ENCODE assay signal across 20 cellular contexts in the genomic region with DNA sequence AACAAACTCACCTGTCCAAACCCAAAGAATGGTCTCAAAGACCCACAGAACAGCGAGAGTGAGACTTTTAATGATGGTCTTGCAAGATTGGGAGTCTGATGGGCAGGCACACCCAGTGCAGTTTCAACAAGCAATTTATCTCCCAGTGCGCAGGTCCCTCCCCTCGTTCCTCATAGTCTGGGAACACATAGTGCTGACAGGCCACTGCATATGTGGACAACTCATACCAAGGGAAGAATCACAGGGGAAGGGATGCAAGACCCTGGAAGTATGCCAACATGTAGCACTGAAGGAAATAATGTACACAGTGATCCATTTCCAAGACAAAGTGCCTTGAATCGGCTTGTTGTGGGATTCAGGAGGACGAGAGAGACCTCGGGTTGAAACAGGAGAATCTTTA. TPM values are rescaled to one million over a fixed set of nuclear protein-coding genes. Genes with fewer than 3 reads are reported as not detected.
A peak's percentile ranks its signal among the peaks of the same experiment; 100 is the strongest.
DNase-seq lines count a peak whose midpoint lies in the region; ATAC-seq and TF ChIP-seq lines count a peak whose summit lies in the region.
"Had no signal": no experiment of that assay in that cellular context is flagged by ENCODE, and none has a peak within 500 bp of the region (broad histone marks: within the 10 kb centered on the region; RNA-seq: fewer than 3 reads in every experiment).

No MANE protein-coding gene starts in this region.

- no peaks in the 10 kb centered on the region for H3K27me3 ChIP-seq in Peyer's patch
- H3K27me3 ChIP-seq: cardiac muscle cell, heart right ventricle, upper lobe of left lung had no signal

- H3K9me3 ChIP-seq in Peyer's patch: no peaks in the 10 kb centered on the region
- H3K9me3 ChIP-seq: heart right ventricle, upper lobe of left lung had no signal

- H3K9me3 Mint-ChIP-seq in osteocyte (ENCODE audit: unreplicated experiment): no peaks in the 10 kb centered on the region
- no peaks in the 10 kb centered on the region for H3K9me3 Mint-ChIP-seq in activated CD4-positive, alpha-beta T cell treated with anti-CD3 and anti-CD28 coated beads for 36 hours (ENCODE audit: low read depth)

- POLR2A ChIA-PET in activated CD4-positive, alpha-beta T cell treated with anti-CD3 and anti-CD28 coated beads for 36 hours (lab: Charles Lee): no interaction called here

- no peak for TF ChIP-seq CTCF in Peyer's patch (IDR thresholded peaks at IDR 0.05)
- TF ChIP-seq CTCF in fibroblast of the aortic adventitia (IDR thresholded peaks at IDR 0.05; ENCODE audit: insufficient read depth, low read length): no peak
- TF ChIP-seq CTCF in osteocyte (IDR thresholded peaks at IDR 0.05): no peak

- no peak for ATAC-seq in activated CD4-positive, alpha-beta T cell treated with anti-CD3 and anti-CD28 coated beads for 36 hours
- no peak for ATAC-seq in GM19463 (IDR thresholded peaks at IDR 0.05; ENCODE audit: unreplicated experiment)

- H3K27ac Mint-ChIP-seq in osteocyte (ENCODE audit: unreplicated experiment): peak overlapping the region; percentile 95
- H3K27ac Mint-ChIP-seq in activated CD4-positive, alpha-beta T cell treated with anti-CD3 and anti-CD28 coated beads for 36 hours: no peak overlapping the region
- H3K27ac Mint-ChIP-seq: activated naive CD8-positive, alpha-beta T cell; naive B cell had no signal

- H3K36me3 ChIP-seq in Peyer's patch: no peaks in the 10 kb centered on the region
- H3K36me3 ChIP-seq: cardiac muscle cell, heart right ventricle, upper lobe of left lung had no signal

- H3K4me3 Mint-ChIP-seq in osteocyte (ENCODE audit: unreplicated experiment): no peak overlapping the region
- no peak overlapping the region for H3K4me3 Mint-ChIP-seq in activated CD4-positive, alpha-beta T cell treated with anti-CD3 and anti-CD28 coated beads for 36 hours
- H3K4me3 Mint-ChIP-seq: activated naive CD8-positive, alpha-beta T cell; naive B cell had no signal

- DNase-seq in ELR (ENCODE audit: low read depth) (peak; percentile 35), Peyer's patch (peak in 2 of 3 donors; percentile 66 to 78), fibroblast of the aortic adventitia (ENCODE audit: low read depth) (peak; percentile 29), osteocyte (ENCODE audit: extremely low spot score, unreplicated experiment) (no peak), islet precursor cell (no peak), SK-N-DZ (ENCODE audit: low spot score) (no peak)
- DNase-seq in activated CD4-positive, alpha-beta T cell treated with anti-CD3 and anti-CD28 coated beads for 36 hours: no peak
- DNase-seq: activated CD4-positive, alpha-beta T cell treated with anti-CD3 and anti-CD28 coated beads for 4 hours; activated T-cell treated with anti-CD3 and anti-CD28 coated beads for 4 hours; COR-L47; heart right ventricle; naive B cell; NCI-H2029 treated with DMSO at 0.1 percent for 48 hours; NCI-H82; SIG-M5; stimulated activated CD4-positive, alpha-beta T cell treated with anti-CD3 and anti-CD28 coated beads, Interleukin-2, amount 100 ng/mL, for 48 hours; upper lobe of left lung had no signal

- no peaks in the 10 kb centered on the region for H3K36me3 Mint-ChIP-seq in osteocyte (ENCODE audit: unreplicated experiment)
- H3K36me3 Mint-ChIP-seq in activated CD4-positive, alpha-beta T cell treated with anti-CD3 and anti-CD28 coated beads for 36 hours (ENCODE audit: low read depth): no peaks in the 10 kb centered on the region
- H3K36me3 Mint-ChIP-seq: activated naive CD8-positive, alpha-beta T cell; naive B cell had no signal

- peaks cover 49% of the 10 kb centered on the region for H3K4me1 Mint-ChIP-seq in osteocyte (ENCODE audit: unreplicated experiment)
- no peaks in the 10 kb centered on the region for H3K4me1 Mint-ChIP-seq in activated CD4-positive, alpha-beta T cell treated with anti-CD3 and anti-CD28 coated beads for 36 hours
- H3K4me1 Mint-ChIP-seq: naive B cell had no signal

- no peaks in the 10 kb centered on the region for H3K27me3 Mint-ChIP-seq in osteocyte (ENCODE audit: unreplicated experiment)
- H3K27me3 Mint-ChIP-seq in activated CD4-positive, alpha-beta T cell treated with anti-CD3 and anti-CD28 coated beads for 36 hours: no peaks in the 10 kb centered on the region
- H3K27me3 Mint-ChIP-seq: activated naive CD8-positive, alpha-beta T cell had no signal

- intact Hi-C loops in activated CD4-positive, alpha-beta T cell treated with anti-CD3 and anti-CD28 coated beads for 36 hours (cut with DNase I, micrococcal nuclease): no loop called here

- H3K4me3 ChIP-seq in Peyer's patch (no peak overlapping the region), fibroblast of the aortic adventitia (ENCODE audit: low read depth, low read length) (no peak overlapping the region)
- H3K4me3 ChIP-seq: cardiac muscle cell, heart right ventricle, upper lobe of left lung had no signal

- H3K27ac ChIP-seq in Peyer's patch: peak overlapping the region in 3 of 4 donors; percentile 25 to 69 (median 69)
- H3K27ac ChIP-seq: cardiac muscle cell, upper lobe of left lung had no signal

- CTCF ChIA-PET in activated CD4-positive, alpha-beta T cell treated with anti-CD3 and anti-CD28 coated beads for 36 hours (lab: Charles Lee): interaction anchor here (0.6 kb wide), 2 partner anchors 11 to 14 kb away, joined by 3 read pairs; no protein-coding TSS in a partner anchor

- no peak for TF ChIP-seq POLR2A in Peyer's patch (IDR thresholded peaks at IDR 0.05)

- peaks cover 0 to 34% (median 0%) of the 10 kb centered on the region in 4 donors for H3K4me1 ChIP-seq in Peyer's patch
- H3K4me1 ChIP-seq: upper lobe of left lung had no signal

RNA-seq across cellular contexts. Expression of a gene that starts 25.0 kb away (rescaled TPM):
- 10 to 100 TPM in 2 of 4 donors, 1 to 10 TPM in 2; 5.2 to 26.1 (median 14.7) TPM for total RNA-seq in Peyer's patch
- total RNA-seq in fibroblast of the aortic adventitia (ENCODE audit: low replicate concordance): not detected in 2 replicates
- total RNA-seq in osteocyte: not detected in 2 replicates
- not detected for total RNA-seq in activated CD4-positive, alpha-beta T cell treated with anti-CD3 and anti-CD28 coated beads for 36 hours
- polyA plus RNA-seq in SK-N-DZ (2014; cell fraction: cytosol; rRNA removed): not detected in 2 replicates
- not detected in 2 replicates for polyA plus RNA-seq in SK-N-DZ (2014; cell fraction: nucleus; rRNA removed)
- total RNA-seq: cardiac muscle cell, heart right ventricle had no signal
- polyA plus RNA-seq: cardiac muscle cell had no signal

RNA-seq across cellular contexts. Expression of a gene that starts 29.5 kb away (rescaled TPM):
- total RNA-seq in Peyer's patch: 10 to 100 TPM; 34.7 to 68.7 (median 47.0) TPM
- total RNA-seq in fibroblast of the aortic adventitia (ENCODE audit: low replicate concordance): 38.1 and 77.9 TPM in 2 replicates
- 59.1 and 64.5 TPM in 2 replicates for total RNA-seq in osteocyte
- total RNA-seq in activated CD4-positive, alpha-beta T cell treated with anti-CD3 and anti-CD28 coated beads for 36 hours: 10 to 100 TPM; 40.7 to 48.4 TPM
- 20.6 and 20.8 TPM in 2 replicates for polyA plus RNA-seq in SK-N-DZ (2014; cell fraction: cytosol; rRNA removed)
- 7.0 and 11.5 TPM in 2 replicates for polyA plus RNA-seq in SK-N-DZ (2014; cell fraction: nucleus; rRNA removed)

Comparison
In these comparisons a context has a peak if more than half of its experiments do, and no peak if none do; other contexts are left out.
1. DNase-seq: peak in ELR (single experiment), Peyer's patch (2 of 3) and fibroblast of the aortic adventitia (single experiment); none in osteocyte (single experiment), islet precursor cell (single experiment), activated CD4-positive, alpha-beta T cell treated with anti-CD3 and anti-CD28 coated beads for 36 hours (single experiment) and SK-N-DZ (single experiment).